Comparison of ENCODE assay signal across 10 cellular contexts in the genomic region with DNA sequence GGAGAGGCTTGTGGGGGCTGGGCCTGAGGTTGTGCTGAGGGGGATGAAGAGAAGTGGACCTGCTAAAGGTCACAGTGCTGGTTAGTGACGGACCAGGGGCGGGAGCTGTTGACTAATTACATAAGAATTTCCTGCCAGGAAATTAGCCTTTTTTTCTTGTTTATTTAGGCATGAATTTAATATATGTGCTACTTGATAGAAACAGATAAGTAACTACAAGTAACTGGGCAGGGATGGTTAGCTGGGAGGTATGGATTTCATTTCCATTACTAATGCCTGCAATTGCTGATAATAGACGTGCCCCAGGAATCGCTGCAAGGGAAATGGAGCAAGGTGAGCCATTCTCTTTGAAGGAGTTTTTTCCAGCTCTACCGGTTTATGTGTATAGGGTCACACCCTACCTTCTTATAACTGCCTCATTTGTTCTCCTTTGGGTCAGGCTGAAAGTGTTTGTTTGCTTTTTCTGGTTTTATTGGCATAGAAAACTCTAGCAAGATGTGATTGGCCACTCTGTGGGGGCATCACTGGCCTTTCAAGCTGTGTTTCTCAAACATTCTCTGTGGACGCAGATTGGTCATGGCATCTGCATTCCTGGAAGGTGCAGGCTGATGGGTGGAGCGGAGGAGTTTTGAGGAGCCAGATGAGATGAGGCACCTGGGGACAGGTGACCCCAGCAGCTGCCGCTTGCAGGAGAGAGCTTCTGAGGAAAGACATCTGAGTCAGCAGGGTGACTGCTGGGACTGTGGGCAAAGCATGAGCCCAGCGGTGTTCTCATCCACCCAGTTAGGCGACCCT. TPM values are rescaled to one million over a fixed set of nuclear protein-coding genes. Genes with fewer than 3 reads are reported as not detected.
DNase-seq lines count a peak whose midpoint lies in the region; ATAC-seq, FAIRE-seq and TF ChIP-seq lines count a peak whose summit lies in the region.
"Had no signal": no experiment of that assay in that cellular context is flagged by ENCODE, and none has a peak within 500 bp of the region (broad histone marks: within the 10 kb centered on the region; RNA-seq: fewer than 3 reads in every experiment).

No MANE protein-coding gene starts in this region.

- H3K9ac ChIP-seq in HepG2 (ENCODE audit: insufficient read depth, low read depth, low read length): no peak overlapping the region; the same call in 1 of the 2 replicates

- peak; percentile 54 for ATAC-seq in HepG2
- no peak for ATAC-seq in HG03565 (IDR thresholded peaks at IDR 0.05; ENCODE audit: unreplicated experiment)
- ATAC-seq in stimulated activated naive CD8-positive, alpha-beta T cell treated with anti-CD3 and anti-CD28 coated beads, Interleukin-15, amount 100 ng/mL, for 72 hours: no peak
- ATAC-seq in GM21529 (IDR thresholded peaks at IDR 0.05; ENCODE audit: unreplicated experiment): no peak

- TF ChIP-seq CTCF in MCF 10A (IDR thresholded peaks at IDR 0.05; ENCODE audit: unreplicated experiment) (no peak), HepG2 (CRISPR knock-in tag; IDR thresholded peaks at IDR 0.05) (no peak)

- WGBS in HepG2 (ENCODE audit: low lambda C conversion rate): 16% methylated on average over 8 of the region's 10 CpGs

- no peak for FAIRE-seq in HTR-8/SVneo (lab: Jason Lieb, UNC)
- FAIRE-seq in HepG2 (lab: Jason Lieb, UNC): no peak
- FAIRE-seq: D721Med had no signal

- DNase-seq in ACHN (peak; percentile 71), HTR-8/SVneo (ENCODE audit: insufficient read length, low spot score) (peak; percentile 48), MCF 10A (ENCODE audit: unreplicated experiment) (peak; percentile 49), HepG2 (ENCODE audit: low spot score) (peak; percentile 46), posterior vena cava (ENCODE audit: low spot score) (no peak)
- no peak for DNase-seq in stimulated activated naive CD8-positive, alpha-beta T cell treated with anti-CD3 and anti-CD28 coated beads, Interleukin-15, amount 100 ng/mL, for 72 hours

- H2AFZ ChIP-seq in HepG2 (ENCODE audit: low read length): no peak overlapping the region

- no peak overlapping the region for H3K4me3 Mint-ChIP-seq in MCF 10A (ENCODE audit: unreplicated experiment)
- H3K4me3 Mint-ChIP-seq in stimulated activated naive CD8-positive, alpha-beta T cell treated with anti-CD3 and anti-CD28 coated beads, Interleukin-15, amount 100 ng/mL, for 72 hours: no peak overlapping the region
- H3K4me3 Mint-ChIP-seq: T-helper 1 cell treated with Interleukin-12 subunit alpha and Interleukin-12 subunit beta and Interleukin-4 antibody, amounts not matched to agents 30 μg/mL and 1 μg/mL, for 36 hours had no signal

- POLR2A ChIA-PET in MCF 10A (lab: Yijun Ruan, JAX): interaction anchor here (0.8 to 2.8 kb wide), 9 partner anchors 8 to 38 kb away, joined by 3 to 20 read pairs (median 5); a partner anchor contains a TSS
- POLR2A ChIA-PET in HepG2 (lab: Yijun Ruan, JAX): no interaction called here

- H3K4me3 ChIP-seq in HepG2 (replicated peaks in 1 of 3; ENCODE audit: insufficient read depth in 1 of 3, low read depth in 2 of 3, low read length in 3 of 3): no peak overlapping the region

- no peaks in the 10 kb centered on the region; a peak in 1 of 5 replicates for H3K27me3 ChIP-seq in HepG2 (ENCODE audit: control insufficient read depth in 1 of 2, insufficient read depth in 2 of 2, low read length in 2 of 2)

- H3K27ac ChIP-seq in HepG2 (ENCODE audit: extremely low read length, insufficient read depth, low read length): no peak overlapping the region

- peaks cover 5% of the 10 kb centered on the region for H3K9me3 Mint-ChIP-seq in MCF 10A (ENCODE audit: unreplicated experiment)
- no peaks in the 10 kb centered on the region for H3K9me3 Mint-ChIP-seq in stimulated activated naive CD8-positive, alpha-beta T cell treated with anti-CD3 and anti-CD28 coated beads, Interleukin-15, amount 100 ng/mL, for 72 hours
- H3K9me3 Mint-ChIP-seq: T-helper 1 cell treated with Interleukin-12 subunit alpha and Interleukin-12 subunit beta and Interleukin-4 antibody, amounts not matched to agents 30 μg/mL and 1 μg/mL, for 36 hours had no signal

- CTCF ChIA-PET in MCF 10A (lab: Yijun Ruan, JAX): interaction anchor here (0.6 to 1.3 kb wide), 7 partner anchors 8 to 1498 kb away, joined by 3 to 7 read pairs (median 5); a partner anchor contains a TSS
- CTCF ChIA-PET in HepG2 (lab: Yijun Ruan, JAX; ENCODE audit: low intra/inter-chr PET ratio, low total read pairs): no interaction called here

- TF ChIP-seq EP300 in HepG2 (IDR thresholded peaks at IDR 0.05; ENCODE audit: low read depth in 2 of 2, low read length in 2 of 2): no peak; a peak in 1 of 4 replicates
- no peak for TF ChIP-seq EP300 in HepG2 (CRISPR knock-in tag; IDR thresholded peaks at IDR 0.05; ENCODE audit: borderline replicate concordance)

- no peak for TF ChIP-seq POLR2A in HepG2 (IDR thresholded peaks at IDR 0.05; ENCODE audit: insufficient read depth in 1 of 2, low read depth in 2 of 2, low read length in 2 of 2)

- in situ Hi-C loops in ACHN (cut with HindIII; ENCODE audit: low pct_ligation_motif_present, low pct_unique_long_range_greater_than_20kb, low sequenced_read_pairs): no loop called here
- in situ Hi-C loops in HepG2 (cut with HindIII; ENCODE audit: extremely low pct_ligation_motif_present, low pct_unique_long_range_greater_than_20kb): loop anchor here (5.0 kb wide), 1 partner anchor 35 kb away; no protein-coding TSS in a partner anchor

- H3K79me2 ChIP-seq in HepG2 (ENCODE audit: insufficient read depth, low read length): no peaks in the 10 kb centered on the region

- H3K4me2 ChIP-seq in HepG2 (ENCODE audit: low read depth, low read length): peak overlapping the region; percentile 50

- no peaks in the 10 kb centered on the region for H3K36me3 Mint-ChIP-seq in MCF 10A (ENCODE audit: insufficient read depth, unreplicated experiment)

- no peaks in the 10 kb centered on the region for H4K20me1 ChIP-seq in HepG2 (ENCODE audit: insufficient read depth, low read length)

- TF ChIP-seq RAD21 in HepG2 (CRISPR knock-in tag; IDR thresholded peaks at IDR 0.05): no peak

- BruUV-seq in MCF 10A (replicated peaks; lab: Mats Ljungman, UMichigan) (TSS peak; percentile 64), HepG2 (replicated peaks; lab: Mats Ljungman, UMichigan) (no TSS peak)

- H3K27me3 Mint-ChIP-seq in MCF 10A (ENCODE audit: insufficient read depth, unreplicated experiment): no peaks in the 10 kb centered on the region
- H3K27me3 Mint-ChIP-seq in stimulated activated naive CD8-positive, alpha-beta T cell treated with anti-CD3 and anti-CD28 coated beads, Interleukin-15, amount 100 ng/mL, for 72 hours: no peaks in the 10 kb centered on the region

- intact Hi-C loops in MCF 10A (cut with micrococcal nuclease) (no loop called here), HepG2 (cut with micrococcal nuclease; ENCODE audit: unreplicated experiment) (no loop called here), posterior vena cava (cut with DNase I) (no loop called here)

- peaks cover 17% of the 10 kb centered on the region for H3K4me1 ChIP-seq in HepG2 (ENCODE audit: insufficient read depth, low read length)

- H3K9me3 ChIP-seq in HepG2 (ENCODE audit: low read length): no peaks in the 10 kb centered on the region

- peak overlapping the region; percentile 77 for H3K27ac Mint-ChIP-seq in MCF 10A (ENCODE audit: low read depth, unreplicated experiment)
- no peak overlapping the region for H3K27ac Mint-ChIP-seq in stimulated activated naive CD8-positive, alpha-beta T cell treated with anti-CD3 and anti-CD28 coated beads, Interleukin-15, amount 100 ng/mL, for 72 hours
- H3K27ac Mint-ChIP-seq: T-helper 1 cell treated with Interleukin-12 subunit alpha and Interleukin-12 subunit beta and Interleukin-4 antibody, amounts not matched to agents 30 μg/mL and 1 μg/mL, for 36 hours had no signal

- H3K4me1 Mint-ChIP-seq in MCF 10A (ENCODE audit: insufficient read depth, unreplicated experiment): peaks cover 32% of the 10 kb centered on the region
- no peaks in the 10 kb centered on the region for H3K4me1 Mint-ChIP-seq in stimulated activated naive CD8-positive, alpha-beta T cell treated with anti-CD3 and anti-CD28 coated beads, Interleukin-15, amount 100 ng/mL, for 72 hours

- H3K36me3 ChIP-seq in HepG2 (replicated peaks in 1 of 2; ENCODE audit: control insufficient read depth in 1 of 2, insufficient read depth in 2 of 2, low read length in 2 of 2): no peaks in the 10 kb centered on the region

RNA-seq across cellular contexts. Expression of a gene that starts 19.0 kb away (rescaled TPM):
- 24.1 and 42.1 TPM in 2 replicates for total RNA-seq in MCF 10A (2022)
- total RNA-seq in HepG2 (2016; rRNA removed; fragmentation: Illumina TruSeq; extraction: Trizol): 0.24 and 0.27 TPM in 2 replicates
- 0.18 TPM in 1 of 2 replicates, not detected in the other for total RNA-seq in HepG2 (2016; cell fraction: cytosol; rRNA removed; fragmentation: Illumina TruSeq; extraction: Trizol; ENCODE audit: low read depth)
- total RNA-seq in HepG2 (2016; cell fraction: insoluble cytoplasmic fraction; rRNA removed; fragmentation: Illumina TruSeq; extraction: Trizol): 0.18 and 0.80 TPM in 2 replicates
- total RNA-seq in HepG2 (2016; cell fraction: membrane; rRNA removed; fragmentation: Illumina TruSeq; extraction: Trizol): 0.06 and 0.07 TPM in 2 replicates
- total RNA-seq in HepG2 (2016; cell fraction: nucleus; rRNA removed; fragmentation: Illumina TruSeq; extraction: Trizol): 0.63 and 1.0 TPM in 2 replicates
- polyA plus RNA-seq in HepG2 (2011; rRNA removed): 3.0 and 3.3 TPM in 2 replicates
- polyA plus RNA-seq in HepG2 (2011; cell fraction: cytosol; rRNA removed): 3.3 TPM in 2 replicates
- 1.1 and 1.2 TPM in 2 replicates for polyA plus RNA-seq in HepG2 (2011; cell fraction: nucleus; rRNA removed)
- 0.38 and 0.91 TPM in 2 replicates for polyA plus RNA-seq in HepG2 (2012)
- polyA plus RNA-seq in HepG2 (2016; cell fraction: cytosol; fragmentation: Illumina TruSeq; extraction: Trizol; ENCODE audit: low read depth): 0.05 and 0.16 TPM in 2 replicates
- 0.49 and 0.73 TPM in 2 replicates for polyA plus RNA-seq in HepG2 (2016; cell fraction: insoluble cytoplasmic fraction; fragmentation: Illumina TruSeq; extraction: Trizol; ENCODE audit: low read depth)
- 0.24 and 0.27 TPM in 2 replicates for polyA plus RNA-seq in HepG2 (2016; cell fraction: membrane; fragmentation: Illumina TruSeq; extraction: Trizol; ENCODE audit: low read depth)
- 1.00 and 1.3 TPM in 2 replicates for polyA plus RNA-seq in HepG2 (2016; cell fraction: nucleus; fragmentation: Illumina TruSeq; extraction: Trizol; ENCODE audit: insufficient read depth, low read depth)
- 20.8 and 1,453 TPM in 2 replicates for polyA minus RNA-seq in HepG2 (2011; rRNA and poly(A)+ RNA removed; ENCODE audit: low replicate concordance)
- 2.6 and 2.8 TPM in 2 replicates for polyA minus RNA-seq in HepG2 (2011; cell fraction: cytosol; rRNA and poly(A)+ RNA removed)
- 1.1 and 1.4 TPM in 2 replicates for polyA minus RNA-seq in HepG2 (2011; cell fraction: nucleus; rRNA and poly(A)+ RNA removed)
- total RNA-seq in posterior vena cava: 10 to 100 TPM; 16.2 to 23.4 TPM

RNA-seq across cellular contexts. Expression of a gene that starts 59.2 kb away (rescaled TPM):
- total RNA-seq in MCF 10A (2022): 47.0 and 47.7 TPM in 2 replicates
- total RNA-seq in HepG2 (2016; rRNA removed; fragmentation: Illumina TruSeq; extraction: Trizol): 78.7 and 101 TPM in 2 replicates
- 17.1 and 20.5 TPM in 2 replicates for total RNA-seq in HepG2 (2016; cell fraction: cytosol; rRNA removed; fragmentation: Illumina TruSeq; extraction: Trizol; ENCODE audit: low read depth)
- total RNA-seq in HepG2 (2016; cell fraction: insoluble cytoplasmic fraction; rRNA removed; fragmentation: Illumina TruSeq; extraction: Trizol): 83.5 and 95.5 TPM in 2 replicates
- total RNA-seq in HepG2 (2016; cell fraction: membrane; rRNA removed; fragmentation: Illumina TruSeq; extraction: Trizol): 25.9 and 31.6 TPM in 2 replicates
- 58.7 and 68.9 TPM in 2 replicates for total RNA-seq in HepG2 (2016; cell fraction: nucleus; rRNA removed; fragmentation: Illumina TruSeq; extraction: Trizol)
- 37.3 and 48.5 TPM in 2 replicates for polyA plus RNA-seq in HepG2 (2011; rRNA removed)
- polyA plus RNA-seq in HepG2 (2011; cell fraction: cytosol; rRNA removed): 26.7 and 40.8 TPM in 2 replicates
- polyA plus RNA-seq in HepG2 (2011; cell fraction: nucleus; rRNA removed): 72.4 and 75.0 TPM in 2 replicates
- polyA plus RNA-seq in HepG2 (2012): 36.4 and 46.7 TPM in 2 replicates
- polyA plus RNA-seq in HepG2 (2016; cell fraction: cytosol; fragmentation: Illumina TruSeq; extraction: Trizol; ENCODE audit: low read depth): 6.7 and 8.1 TPM in 2 replicates
- 82.3 and 82.4 TPM in 2 replicates for polyA plus RNA-seq in HepG2 (2016; cell fraction: insoluble cytoplasmic fraction; fragmentation: Illumina TruSeq; extraction: Trizol; ENCODE audit: low read depth)
- polyA plus RNA-seq in HepG2 (2016; cell fraction: membrane; fragmentation: Illumina TruSeq; extraction: Trizol; ENCODE audit: low read depth): 12.6 and 15.8 TPM in 2 replicates
- polyA plus RNA-seq in HepG2 (2016; cell fraction: nucleus; fragmentation: Illumina TruSeq; extraction: Trizol; ENCODE audit: insufficient read depth, low read depth): 68.6 and 70.6 TPM in 2 replicates
- 25.7 and 60.1 TPM in 2 replicates for polyA minus RNA-seq in HepG2 (2011; rRNA and poly(A)+ RNA removed; ENCODE audit: low replicate concordance)
- polyA minus RNA-seq in HepG2 (2011; cell fraction: cytosol; rRNA and poly(A)+ RNA removed): 26.0 and 29.4 TPM in 2 replicates
- polyA minus RNA-seq in HepG2 (2011; cell fraction: nucleus; rRNA and poly(A)+ RNA removed): 68.6 and 82.9 TPM in 2 replicates
- total RNA-seq in posterior vena cava: 10 to 100 TPM; 40.9 to 43.1 TPM

Comparison
In these comparisons a context has a peak if more than half of its experiments do, and no peak if none do; other contexts are left out.
1. DNase-seq: peak in ACHN (single experiment), HTR-8/SVneo (single experiment), MCF 10A (single experiment) and HepG2 (single experiment); none in stimulated activated naive CD8-positive, alpha-beta T cell treated with anti-CD3 and anti-CD28 coated beads, Interleukin-15, amount 100 ng/mL, for 72 hours (0 of 2) and posterior vena cava (single experiment).
2. RNA of a gene that starts 19.0 kb away (total RNA-seq): 24.1 to 42.1 TPM in MCF 10A and 16.2 to 23.4 TPM in posterior vena cava; 0.06 to 1.0 TPM in HepG2; every median in the first group is over 4 times any median in the second.